ENCODE assay signal across 24 cellular contexts in the genomic region with DNA sequence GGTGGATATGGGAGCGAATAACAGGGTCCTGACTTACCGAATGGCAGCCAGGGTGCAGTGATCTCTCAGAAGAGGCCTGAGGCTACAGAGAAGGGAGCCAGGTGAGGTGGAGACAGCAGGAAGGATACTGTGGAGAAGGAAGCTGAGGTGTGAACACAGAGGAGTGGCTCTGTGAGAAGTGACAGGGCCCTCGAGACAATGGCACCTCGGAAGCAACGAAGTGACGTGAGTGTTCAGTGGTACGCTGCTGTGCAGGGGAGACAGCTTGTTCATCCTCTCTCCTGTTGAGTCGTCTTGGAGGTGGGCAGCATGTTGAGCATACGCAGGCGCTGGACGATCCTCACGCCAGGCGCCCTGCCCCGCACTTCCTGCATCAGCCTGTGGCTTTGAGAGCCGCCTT.
"Had no signal": no experiment of that assay in that cellular context is flagged by ENCODE, and none has a peak within 500 bp of the region (broad histone marks: within the 10 kb centered on the region; RNA-seq: fewer than 3 reads in every experiment).

No MANE protein-coding gene starts in this region.

- H3K27ac Mint-ChIP-seq: activated CD8-positive, alpha-beta memory T cell treated with anti-CD3 and anti-CD28 coated beads, Interleukin-2, amount 10 ng/mL, durations not matched to agents 7 days and 5 days; activated CD8-positive, alpha-beta T cell treated with anti-CD3 and anti-CD28 coated beads, Interleukin-2, amount 10 ng/mL, durations not matched to agents 7 days and 5 days; activated naive CD8-positive, alpha-beta T cell treated with anti-CD3 and anti-CD28 coated beads for 36 hours; activated T-cell treated with anti-CD3 and anti-CD28 coated beads, Interleukin-2, amount 50 U/mL, for 72 hours; progenitor cell of endocrine pancreas; stimulated activated naive CD8-positive, alpha-beta T cell treated with anti-CD3 and anti-CD28 coated beads, Interleukin-15, Interleukin-2, amounts not matched to agents 100 ng/mL and 50 ng/mL, for 24 hours; T-helper 17 cell; WTC11 had no signal

- H3K9me3 Mint-ChIP-seq: activated naive CD8-positive, alpha-beta T cell treated with anti-CD3 and anti-CD28 coated beads for 36 hours; activated T-cell treated with anti-CD3 and anti-CD28 coated beads, Interleukin-2, amount 50 U/mL, for 72 hours; naive thymus-derived CD8-positive, alpha-beta T cell; stimulated activated naive CD8-positive, alpha-beta T cell treated with anti-CD3 and anti-CD28 coated beads, Interleukin-15, Interleukin-2, amounts not matched to agents 100 ng/mL and 50 ng/mL, for 24 hours; WTC11 had no signal

- H3K36me3 Mint-ChIP-seq: activated CD8-positive, alpha-beta memory T cell treated with anti-CD3 and anti-CD28 coated beads, Interleukin-2, amount 10 ng/mL, durations not matched to agents 7 days and 5 days; activated naive CD8-positive, alpha-beta T cell treated with anti-CD3 and anti-CD28 coated beads for 36 hours; WTC11 had no signal

- H3K4me3 Mint-ChIP-seq: activated CD8-positive, alpha-beta memory T cell treated with anti-CD3 and anti-CD28 coated beads, Interleukin-2, amount 10 ng/mL, durations not matched to agents 7 days and 5 days; activated CD8-positive, alpha-beta T cell treated with anti-CD3 and anti-CD28 coated beads, Interleukin-2, amount 10 ng/mL, durations not matched to agents 7 days and 5 days; activated naive CD8-positive, alpha-beta T cell treated with anti-CD3 and anti-CD28 coated beads for 36 hours; activated T-cell treated with anti-CD3 and anti-CD28 coated beads, Interleukin-2, amount 50 U/mL, for 72 hours; naive thymus-derived CD8-positive, alpha-beta T cell; stimulated activated naive CD8-positive, alpha-beta T cell treated with anti-CD3 and anti-CD28 coated beads, Interleukin-15, Interleukin-2, amounts not matched to agents 100 ng/mL and 50 ng/mL, for 24 hours; T-helper 17 cell; WTC11 had no signal

- H3K4me1 Mint-ChIP-seq: WTC11 had no signal

- H3K27me3 Mint-ChIP-seq: activated CD8-positive, alpha-beta memory T cell treated with anti-CD3 and anti-CD28 coated beads, Interleukin-2, amount 10 ng/mL, durations not matched to agents 7 days and 5 days; activated naive CD8-positive, alpha-beta T cell treated with anti-CD3 and anti-CD28 coated beads for 36 hours; naive thymus-derived CD8-positive, alpha-beta T cell; stimulated activated naive CD8-positive, alpha-beta T cell treated with anti-CD3 and anti-CD28 coated beads, Interleukin-15, Interleukin-2, amounts not matched to agents 100 ng/mL and 50 ng/mL, for 24 hours; T-helper 17 cell had no signal

- ATAC-seq: activated CD8-positive, alpha-beta memory T cell treated with anti-CD3 and anti-CD28 coated beads, Interleukin-2, amount 10 ng/mL, durations not matched to agents 7 days and 5 days; activated CD8-positive, alpha-beta T cell treated with anti-CD3 and anti-CD28 coated beads, Interleukin-2, amount 10 ng/mL, durations not matched to agents 7 days and 5 days; activated T-cell treated with anti-CD3 and anti-CD28 coated beads, Interleukin-2, amount 50 U/mL, for 72 hours; body of pancreas; gastroesophageal sphincter; naive thymus-derived CD8-positive, alpha-beta T cell; right lobe of liver; SK-N-SH treated with all-trans-retinoic acid at 6 μM for 48 hours; T-helper 17 cell; WTC11 had no signal

- DNase-seq: activated CD8-positive, alpha-beta memory T cell treated with anti-CD3 and anti-CD28 coated beads, Interleukin-2, amount 10 ng/mL, durations not matched to agents 7 days and 5 days; activated CD8-positive, alpha-beta T cell treated with anti-CD3 and anti-CD28 coated beads, Interleukin-2, amount 10 ng/mL, durations not matched to agents 7 days and 5 days; activated naive CD4-positive, alpha-beta T cell; activated naive CD8-positive, alpha-beta T cell treated with anti-CD3 and anti-CD28 coated beads for 36 hours; activated T-cell treated with anti-CD3 and anti-CD28 coated beads for 4 hours; activated T-cell treated with anti-CD3 and anti-CD28 coated beads, Interleukin-2, amount 50 U/mL, for 72 hours; adrenal gland; aorta; body of pancreas; colonic mucosa; effector CD8-positive, alpha-beta T cell; hippocampal formation; mesenchymal stem cell; naive thymus-derived CD8-positive, alpha-beta T cell; ovary; right lobe of liver; stimulated activated CD4-positive, alpha-beta T cell treated with anti-CD3 and anti-CD28 coated beads, Interleukin-2, amount 100 ng/mL, for 48 hours; T-helper 17 cell; trophoblast cell had no signal
